24 cellular contexts compared by ENCODE assay signal in genomic region chr7:151690597-151690996, GRCh38.
DNase-seq lines count a peak whose midpoint lies in the region; ATAC-seq, FAIRE-seq and TF ChIP-seq lines count a peak whose summit lies in the region.
"Had no signal": no experiment of that assay in that cellular context is flagged by ENCODE, and none has a peak within 500 bp of the region (broad histone marks: within the 10 kb centered on the region; RNA-seq: fewer than 3 reads in every experiment).

No MANE protein-coding gene starts in this region.

- DNase-seq in Caki2 (ENCODE audit: low read depth): peak; percentile 26
- DNase-seq in LHCN-M2 (ENCODE audit: low read depth): peak; percentile 55
- DNase-seq in brain microvascular endothelial cell: peak; percentile 64
- DNase-seq in kidney: peak; percentile 3
- DNase-seq in stimulated activated naive CD4-positive, alpha-beta T cell (lab: John Stamatoyannopoulos, UW): no peak
- no peak for DNase-seq in prostate gland (ENCODE audit: low spot score)
- DNase-seq in NCI-H1694 (lab: John Stamatoyannopoulos, UW): no peak
- DNase-seq: activated CD4-positive, alpha-beta memory T cell treated with anti-CD3 and anti-CD28 coated beads, Interleukin-2, amount 10 ng/mL, durations not matched to agents 7 days and 5 days; activated naive CD4-positive, alpha-beta T cell treated with anti-CD3 and anti-CD28 coated beads, Interleukin-2, amount 50 U/mL, for 16 hours; activated T-cell treated with anti-CD3 and anti-CD28 coated beads, Interleukin-2, amount 50 U/mL, for 24 hours; CD4-positive, alpha-beta T cell; DMS53; effector CD4-positive, alpha-beta T cell; esophagus squamous epithelium; left colon; NCI-H2029 treated with DMSO at 0.1 percent for 48 hours; NCI-H510A treated with DMSO at 0.1 percent for 48 hours; sigmoid colon; T-helper 17 cell had no signal

- H3K4me3 ChIP-seq in brain microvascular endothelial cell (ENCODE audit: low read depth, low read length) (no peak overlapping the region), kidney (ENCODE audit: low read length in 2 of 2) (no peak overlapping the region), prostate gland (no peak overlapping the region)
- H3K4me3 ChIP-seq: esophagus squamous epithelium, sigmoid colon had no signal

- no peak for FAIRE-seq in kidney (lab: Jason Lieb, UNC)
- FAIRE-seq: GM18507 had no signal

- no peaks in the 10 kb centered on the region for H3K9me3 ChIP-seq in kidney (ENCODE audit: control insufficient read depth in 1 of 2, low read length in 2 of 2)
- H3K9me3 ChIP-seq in prostate gland: no peaks in the 10 kb centered on the region
- H3K9me3 ChIP-seq: esophagus squamous epithelium, neutrophil, sigmoid colon had no signal

- in situ Hi-C loops in Caki2 (cut with HindIII; ENCODE audit: low pct_unique_long_range_greater_than_20kb, low sequenced_read_pairs) (no loop called here), brain microvascular endothelial cell (cut with HindIII; ENCODE audit: low pct_ligation_motif_present, low sequenced_read_pairs) (no loop called here)

- no peak for ATAC-seq in HG03196 (IDR thresholded peaks at IDR 0.05; ENCODE audit: unreplicated experiment)
- ATAC-seq: left colon, T-helper 17 cell, WTC11 had no signal

- H3K27ac ChIP-seq in brain microvascular endothelial cell (no peak overlapping the region), kidney (ENCODE audit: low read depth in 2 of 2, low read length in 2 of 2) (no peak overlapping the region), prostate gland (no peak overlapping the region)
- H3K27ac ChIP-seq: esophagus squamous epithelium, HL-60, neutrophil, sigmoid colon had no signal

- no peak for TF ChIP-seq CTCF in brain microvascular endothelial cell (IDR thresholded peaks at IDR 0.05; ENCODE audit: low read depth, low read length, missing control alignments)
- no peak for TF ChIP-seq CTCF in kidney (IDR thresholded peaks at IDR 0.05; ENCODE audit: borderline replicate concordance, extremely low read depth, insufficient read depth)
- TF ChIP-seq CTCF in prostate gland (IDR thresholded peaks at IDR 0.05): no peak

- H3K27me3 ChIP-seq in brain microvascular endothelial cell (replicated peaks) (no peaks in the 10 kb centered on the region), prostate gland (replicated peaks; ENCODE audit: insufficient read depth) (no peaks in the 10 kb centered on the region)
- H3K27me3 ChIP-seq: esophagus squamous epithelium, neutrophil, sigmoid colon had no signal

- no peak overlapping the region for H3K9ac ChIP-seq in kidney (ENCODE audit: low read length in 2 of 2)

- 71% methylated on average over 6 of the region's 6 CpGs for WGBS in prostate gland

- peaks cover 10 to 26% of the 10 kb centered on the region in 2 donors for H3K4me1 ChIP-seq in kidney (ENCODE audit: control insufficient read depth in 1 of 2, insufficient read depth in 1 of 2, low read depth in 1 of 2, low read length in 2 of 2)
- no peaks in the 10 kb centered on the region for H3K4me1 ChIP-seq in prostate gland (replicated peaks)

- H3K36me3 ChIP-seq in brain microvascular endothelial cell (replicated peaks): no peaks in the 10 kb centered on the region
- H3K36me3 ChIP-seq in kidney (ENCODE audit: control insufficient read depth in 1 of 2, insufficient read depth in 2 of 2, low read length in 2 of 2): no peaks in the 10 kb centered on the region
- no peaks in the 10 kb centered on the region for H3K36me3 ChIP-seq in prostate gland
- H3K36me3 ChIP-seq: esophagus squamous epithelium, neutrophil, sigmoid colon had no signal

- intact Hi-C loops in kidney (cut with DNase I) (no loop called here), prostate gland (cut with DNase I) (loop anchor here (5.0 kb wide), 1 partner anchor 373 kb away; no protein-coding TSS in a partner anchor)

- no peak for TF ChIP-seq POLR2A in prostate gland (IDR thresholded peaks at IDR 0.05)

Comparison
In these comparisons a context has a peak if more than half of its experiments do, and no peak if none do; other contexts are left out.
1. DNase-seq: peak in Caki2 (single experiment), LHCN-M2 (single experiment), brain microvascular endothelial cell (single experiment) and kidney (single experiment); none in stimulated activated naive CD4-positive, alpha-beta T cell (0 of 6), prostate gland (single experiment) and NCI-H1694 (single experiment).